ENCODE assay signal across 8 cellular contexts in genomic region chr2:127094509-127095366, GRCh38. TPM values are rescaled to one million over a fixed set of nuclear protein-coding genes. Genes with fewer than 3 reads are reported as not detected.
DNase-seq lines count a peak whose midpoint lies in the region; ATAC-seq, FAIRE-seq and TF ChIP-seq lines count a peak whose summit lies in the region.

No MANE protein-coding gene starts in this region.

- TF ChIP-seq CTCF in colonic mucosa (IDR thresholded peaks at IDR 0.05): no peak
- TF ChIP-seq CTCF in lower leg skin (IDR thresholded peaks at IDR 0.05): no peak
- no peak for TF ChIP-seq CTCF in thoracic aorta (IDR thresholded peaks at IDR 0.05)

- intact Hi-C loops in colonic mucosa (cut with DNase I): no loop called here
- intact Hi-C loops in lower leg skin (cut with DNase I; ENCODE audit: low total_unique reads): no loop called here

- H3K27me3 ChIP-seq in colonic mucosa: no peaks in the 10 kb centered on the region
- no peaks in the 10 kb centered on the region for H3K27me3 ChIP-seq in thoracic aorta (replicated peaks; ENCODE audit: insufficient read depth)

- peaks cover 3% of the 10 kb centered on the region for H3K4me1 ChIP-seq in colonic mucosa
- H3K4me1 ChIP-seq in thoracic aorta (ENCODE audit: control insufficient read depth in 1 of 2, low read depth in 2 of 2): peaks cover 9 to 32% of the 10 kb centered on the region in 2 donors

- TF ChIP-seq POLR2A in lower leg skin (IDR thresholded peaks at IDR 0.05): no peak

- ATAC-seq in thoracic aorta (ENCODE audit: insufficient number of reproducible peaks, low FRiP score, low read depth): no peak
- ATAC-seq in GM19397 (IDR thresholded peaks at IDR 0.05; ENCODE audit: unreplicated experiment): no peak

- peak overlapping the region in 1 of 2 donors; percentile 21 for H3K9ac ChIP-seq in colonic mucosa (ENCODE audit: low read depth in 2 of 2, low read length in 2 of 2)

- WGBS in lower leg skin, 2 donors: 39 to 48% methylated on average over 12 to 15 of the region's 17 CpGs

- no peak overlapping the region for H3K4me3 ChIP-seq in colonic mucosa
- no peak overlapping the region for H3K4me3 ChIP-seq in lower leg skin (ENCODE audit: low read depth, poor library complexity, severe bottlenecking)
- H3K4me3 ChIP-seq in thoracic aorta: peak overlapping the region; percentile 39

- DNase-seq in HTR-8/SVneo (ENCODE audit: insufficient read length, low spot score): no peak
- DNase-seq in colonic mucosa: peak; percentile 68
- DNase-seq in lower leg skin (ENCODE audit: low spot score in 2 of 2): peak; percentile 58 to 94
- no peak for DNase-seq in thoracic aorta (ENCODE audit: low spot score)
- DNase-seq in superior temporal gyrus (ENCODE audit: extremely low spot score): no peak
- no peak for DNase-seq in NCI-H526 (lab: John Stamatoyannopoulos, UW)
- DNase-seq in stimulated activated naive CD4-positive, alpha-beta T cell (lab: John Stamatoyannopoulos, UW): no peak

- H3K36me3 ChIP-seq in colonic mucosa (no peaks in the 10 kb centered on the region), thoracic aorta (no peaks in the 10 kb centered on the region)

- FAIRE-seq in HTR-8/SVneo (lab: Jason Lieb, UNC): peak; percentile 28

- H3K27ac ChIP-seq in colonic mucosa (no peak overlapping the region), thoracic aorta (no peak overlapping the region)

- H3K9me3 ChIP-seq in colonic mucosa: no peaks in the 10 kb centered on the region
- H3K9me3 ChIP-seq in thoracic aorta: no peaks in the 10 kb centered on the region

RNA-seq across cellular contexts. Expression of gene BIN1, which starts 12.2 kb away (rescaled TPM):
- total RNA-seq in colonic mucosa: 10 to 100 TPM; 38.5 to 60.8 TPM
- 10 to 100 TPM in 2 of 4 donors, 1 to 10 TPM in 2; 8.4 to 18.2 (median 9.8) TPM for total RNA-seq in lower leg skin
- 10 to 100 TPM; 24.9 to 30.1 TPM for total RNA-seq in thoracic aorta

Comparison
In these comparisons a context has a peak if more than half of its experiments do, and no peak if none do; other contexts are left out.
1. DNase-seq: peak in colonic mucosa (single experiment) and lower leg skin (2 of 2); none in HTR-8/SVneo (single experiment), thoracic aorta (single experiment), superior temporal gyrus (single experiment), NCI-H526 (0 of 2) and stimulated activated naive CD4-positive, alpha-beta T cell (0 of 6).